Comparison of ENCODE assay signal across 1 cellular context in the genomic region with DNA sequence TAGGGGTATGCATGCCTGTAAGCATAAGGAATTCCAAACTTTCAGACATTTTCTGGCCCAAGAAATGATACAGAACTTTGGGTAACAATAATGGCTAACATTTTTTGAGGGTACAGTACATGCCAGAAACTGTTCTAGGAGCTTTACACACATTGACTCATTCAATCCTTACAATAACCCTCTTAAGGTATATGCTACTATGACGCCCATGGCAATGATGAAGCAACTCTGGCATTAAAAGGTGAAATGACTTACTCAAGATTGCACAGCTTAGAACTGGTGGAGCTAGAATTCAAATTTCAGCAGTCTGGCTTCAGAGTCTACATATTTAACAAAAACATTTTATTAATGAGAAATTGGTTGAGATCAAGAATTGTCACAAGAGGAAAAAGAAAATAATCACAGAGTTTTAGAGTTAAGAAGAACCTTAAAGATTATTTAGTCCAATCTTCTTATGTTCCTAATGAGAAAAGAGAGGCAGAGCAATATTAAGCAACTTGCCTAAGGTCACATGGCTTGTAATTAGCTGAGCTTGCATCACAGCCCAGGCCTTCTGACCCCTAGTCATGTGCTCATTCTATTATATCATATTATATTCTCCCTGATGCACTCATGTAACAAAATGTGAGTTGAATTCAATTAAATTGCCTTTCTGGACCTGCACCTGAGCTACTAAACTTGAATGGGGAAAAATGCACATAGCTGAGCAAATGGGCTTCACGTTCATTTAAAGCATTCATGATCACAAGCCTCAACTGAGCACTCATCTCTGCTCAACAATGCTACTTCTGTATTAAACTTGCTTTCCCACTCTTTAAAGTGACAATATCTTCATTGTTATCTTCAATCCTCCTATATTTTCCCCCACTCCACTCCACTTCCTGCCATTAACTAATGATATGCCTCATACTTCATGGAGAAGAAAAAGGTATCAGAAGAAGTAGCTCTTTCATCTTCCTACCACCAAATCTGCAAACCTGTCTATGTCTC.
A peak's percentile ranks its signal among the peaks of the same experiment; 100 is the strongest.
TF ChIP-seq lines count a peak whose summit lies in the region.

No MANE protein-coding gene starts in this region.

TF ChIP-seq in K562, 482 proteins besides CTCF, POLR2A, EP300 and RAD21 (continued from another document):
- TF ChIP-seq, protein P1, sequence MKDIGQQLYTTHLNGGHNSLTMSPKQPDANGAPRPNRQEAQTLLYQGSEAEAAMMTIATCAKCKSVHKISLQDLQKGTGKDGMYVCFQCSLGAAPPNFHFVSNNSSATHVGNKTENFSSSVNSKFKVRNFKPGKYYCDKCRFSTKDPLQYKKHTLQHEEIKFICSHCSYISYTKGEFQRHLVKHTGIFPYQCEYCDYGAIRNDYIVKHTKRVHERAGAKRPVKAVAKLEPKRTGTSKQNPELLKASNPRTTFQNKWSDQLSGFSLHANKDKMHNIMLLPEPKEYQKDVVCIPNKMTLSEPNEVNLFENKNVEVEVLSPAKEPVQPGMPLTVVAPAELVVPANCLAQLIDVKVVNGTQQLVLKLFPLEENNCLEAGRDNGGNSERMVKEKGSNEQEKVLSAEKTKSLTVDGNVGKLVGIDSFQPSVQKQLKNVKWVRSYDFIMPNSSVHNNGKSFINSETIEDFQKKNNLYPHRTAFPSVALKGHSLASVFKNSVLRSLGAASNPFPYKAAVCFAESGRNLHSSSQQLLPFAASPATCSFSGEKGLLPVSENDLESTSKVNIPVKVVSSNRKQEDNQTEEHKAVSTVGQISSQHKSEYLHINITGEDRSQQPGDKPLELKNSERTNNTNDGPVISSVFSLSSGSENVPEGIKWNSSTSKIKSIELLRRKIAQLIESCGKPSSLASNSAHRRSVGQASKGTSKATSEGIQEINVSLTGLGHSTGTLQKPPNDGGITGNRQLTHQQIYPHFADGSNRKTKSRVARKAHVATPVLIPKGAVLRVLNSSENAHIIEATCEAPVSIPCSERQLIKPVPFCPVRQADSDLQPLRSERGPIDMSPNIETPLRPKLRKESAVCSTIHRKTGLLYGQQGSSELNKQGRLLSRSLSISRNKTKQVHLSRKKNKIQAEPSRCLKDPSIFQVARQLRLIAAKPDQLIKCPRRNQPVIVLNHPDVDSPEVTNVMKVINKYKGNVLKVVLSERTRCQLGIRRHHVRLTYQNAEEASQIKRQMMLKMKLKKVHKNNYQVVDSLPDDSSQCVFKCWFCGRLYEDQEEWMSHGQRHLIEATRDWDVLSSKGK (CRISPR knock-in tag; IDR thresholded peaks at IDR 0.05), result no peak
- TF ChIP-seq TRIM24 (IDR thresholded peaks at IDR 0.05), result peak; percentile 10 to 46; a peak in 2 of 4 replicates
- no peak for TF ChIP-seq ZNF561 (CRISPR knock-in tag; conservative IDR thresholded peaks at IDR 0.05)
- TF ChIP-seq CEBPG (CRISPR knock-in tag; IDR thresholded peaks at IDR 0.05), result peak; percentile 44; the same call in 1 of the 2 replicates
- peak; percentile 92 to 94 for TF ChIP-seq CEBPG (tag; conservative IDR thresholded peaks at IDR 0.05 in 1 of 2, IDR thresholded peaks at IDR 0.05 in 1 of 2)
- no peak for TF ChIP-seq GTF2F1 (IDR thresholded peaks at IDR 0.05; ENCODE audit: low read depth, low read length)
- TF ChIP-seq ZNF143 (CRISPR knock-in tag; IDR thresholded peaks at IDR 0.05), result no peak
- no peak for TF ChIP-seq DMBX1 (CRISPR knock-in tag; IDR thresholded peaks at IDR 0.05; ENCODE audit: borderline replicate concordance)
- no peak for TF ChIP-seq NR2C1 (IDR thresholded peaks at IDR 0.05)
- TF ChIP-seq NR2C1 (tag; IDR thresholded peaks at IDR 0.05), result peak; percentile 61; the same call in 1 of the 2 replicates
- no peak for TF ChIP-seq SIN3B (IDR thresholded peaks at IDR 0.05; ENCODE audit: low read depth)
- no peak for TF ChIP-seq SIRT6 (IDR thresholded peaks at IDR 0.05; ENCODE audit: low read depth, low read length)
- TF ChIP-seq, protein P2, sequence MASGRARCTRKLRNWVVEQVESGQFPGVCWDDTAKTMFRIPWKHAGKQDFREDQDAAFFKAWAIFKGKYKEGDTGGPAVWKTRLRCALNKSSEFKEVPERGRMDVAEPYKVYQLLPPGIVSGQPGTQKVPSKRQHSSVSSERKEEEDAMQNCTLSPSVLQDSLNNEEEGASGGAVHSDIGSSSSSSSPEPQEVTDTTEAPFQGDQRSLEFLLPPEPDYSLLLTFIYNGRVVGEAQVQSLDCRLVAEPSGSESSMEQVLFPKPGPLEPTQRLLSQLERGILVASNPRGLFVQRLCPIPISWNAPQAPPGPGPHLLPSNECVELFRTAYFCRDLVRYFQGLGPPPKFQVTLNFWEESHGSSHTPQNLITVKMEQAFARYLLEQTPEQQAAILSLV (tag; IDR thresholded peaks at IDR 0.05), result no peak
- TF ChIP-seq ZFX (CRISPR knock-in tag; IDR thresholded peaks at IDR 0.05), result no peak
- peak; percentile 55 for TF ChIP-seq MAFG (tag; conservative IDR thresholded peaks at IDR 0.05)
- no peak for TF ChIP-seq JUND (IDR thresholded peaks at IDR 0.05; ENCODE audit: borderline replicate concordance, low read depth, low read length)
- TF ChIP-seq JUND (tag; IDR thresholded peaks at IDR 0.05; ENCODE audit: borderline replicate concordance, low read depth, low read length), result no peak
- TF ChIP-seq ZNF586 (CRISPR knock-in tag; conservative IDR thresholded peaks at IDR 0.05), result no peak
- TF ChIP-seq CEBPB (tag; IDR thresholded peaks at IDR 0.05), result peak; percentile 87
- TF ChIP-seq ZNF316 (IDR thresholded peaks at IDR 0.05), result peak; percentile 48; the same call in 1 of the 2 replicates
- TF ChIP-seq, protein P3, sequence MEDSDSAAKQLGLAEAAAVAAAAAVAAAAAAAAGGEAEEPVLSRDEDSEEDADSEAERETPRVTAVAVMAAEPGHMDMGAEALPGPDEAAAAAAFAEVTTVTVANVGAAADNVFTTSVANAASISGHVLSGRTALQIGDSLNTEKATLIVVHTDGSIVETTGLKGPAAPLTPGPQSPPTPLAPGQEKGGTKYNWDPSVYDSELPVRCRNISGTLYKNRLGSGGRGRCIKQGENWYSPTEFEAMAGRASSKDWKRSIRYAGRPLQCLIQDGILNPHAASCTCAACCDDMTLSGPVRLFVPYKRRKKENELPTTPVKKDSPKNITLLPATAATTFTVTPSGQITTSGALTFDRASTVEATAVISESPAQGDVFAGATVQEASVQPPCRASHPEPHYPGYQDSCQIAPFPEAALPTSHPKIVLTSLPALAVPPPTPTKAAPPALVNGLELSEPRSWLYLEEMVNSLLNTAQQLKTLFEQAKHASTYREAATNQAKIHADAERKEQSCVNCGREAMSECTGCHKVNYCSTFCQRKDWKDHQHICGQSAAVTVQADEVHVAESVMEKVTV (CRISPR knock-in tag; IDR thresholded peaks at IDR 0.05), result no peak
- TF ChIP-seq KLF16 (IDR thresholded peaks at IDR 0.05), result no peak
- 0 out of 2 replicates have a peak, but pooled peaks have one; percentile 9 for TF ChIP-seq MAFK (IDR thresholded peaks at IDR 0.05; ENCODE audit: low read length)
- no peak for TF ChIP-seq PHF20 (IDR thresholded peaks at IDR 0.05; ENCODE audit: partially characterized antibody)
- TF ChIP-seq, protein P4, sequence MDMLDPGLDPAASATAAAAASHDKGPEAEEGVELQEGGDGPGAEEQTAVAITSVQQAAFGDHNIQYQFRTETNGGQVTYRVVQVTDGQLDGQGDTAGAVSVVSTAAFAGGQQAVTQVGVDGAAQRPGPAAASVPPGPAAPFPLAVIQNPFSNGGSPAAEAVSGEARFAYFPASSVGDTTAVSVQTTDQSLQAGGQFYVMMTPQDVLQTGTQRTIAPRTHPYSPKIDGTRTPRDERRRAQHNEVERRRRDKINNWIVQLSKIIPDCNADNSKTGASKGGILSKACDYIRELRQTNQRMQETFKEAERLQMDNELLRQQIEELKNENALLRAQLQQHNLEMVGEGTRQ (CRISPR knock-in tag; IDR thresholded peaks at IDR 0.05), result 0 out of 2 replicates have a peak, but pooled peaks have one; percentile 22
- peak; percentile 28; the same call in 1 of the 2 replicates for TF ChIP-seq C11orf30 (IDR thresholded peaks at IDR 0.05; ENCODE audit: low read depth)
- TF ChIP-seq THRAP3 (IDR thresholded peaks at IDR 0.05; ENCODE audit: borderline replicate concordance), result no peak
- TF ChIP-seq, protein P5, sequence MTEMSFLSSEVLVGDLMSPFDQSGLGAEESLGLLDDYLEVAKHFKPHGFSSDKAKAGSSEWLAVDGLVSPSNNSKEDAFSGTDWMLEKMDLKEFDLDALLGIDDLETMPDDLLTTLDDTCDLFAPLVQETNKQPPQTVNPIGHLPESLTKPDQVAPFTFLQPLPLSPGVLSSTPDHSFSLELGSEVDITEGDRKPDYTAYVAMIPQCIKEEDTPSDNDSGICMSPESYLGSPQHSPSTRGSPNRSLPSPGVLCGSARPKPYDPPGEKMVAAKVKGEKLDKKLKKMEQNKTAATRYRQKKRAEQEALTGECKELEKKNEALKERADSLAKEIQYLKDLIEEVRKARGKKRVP (CRISPR knock-in tag; IDR thresholded peaks at IDR 0.05), result no peak
- 0 out of 2 replicates have a peak, but pooled peaks have one; percentile 13 for TF ChIP-seq PTRF (tag; IDR thresholded peaks at IDR 0.05)
- TF ChIP-seq BACH1 (tag; IDR thresholded peaks at IDR 0.05), result 0 out of 2 replicates have a peak, but pooled peaks have one; percentile 15
- no peak for TF ChIP-seq PPARD (CRISPR knock-in tag; IDR thresholded peaks at IDR 0.05)
- TF ChIP-seq KLF13 (tag; IDR thresholded peaks at IDR 0.05; ENCODE audit: borderline replicate concordance, low read depth), result no peak
- no peak for TF ChIP-seq NR2C2 (CRISPR knock-in tag; IDR thresholded peaks at IDR 0.05)
- peak; percentile 64; the same call in 1 of the 2 replicates for TF ChIP-seq NR2C2 (tag; IDR thresholded peaks at IDR 0.05)
- no peak for TF ChIP-seq DIDO1 (tag; IDR thresholded peaks at IDR 0.05; ENCODE audit: low read depth)
- no peak for TF ChIP-seq PML (IDR thresholded peaks at IDR 0.05; ENCODE audit: low read length)
- TF ChIP-seq, protein P6, sequence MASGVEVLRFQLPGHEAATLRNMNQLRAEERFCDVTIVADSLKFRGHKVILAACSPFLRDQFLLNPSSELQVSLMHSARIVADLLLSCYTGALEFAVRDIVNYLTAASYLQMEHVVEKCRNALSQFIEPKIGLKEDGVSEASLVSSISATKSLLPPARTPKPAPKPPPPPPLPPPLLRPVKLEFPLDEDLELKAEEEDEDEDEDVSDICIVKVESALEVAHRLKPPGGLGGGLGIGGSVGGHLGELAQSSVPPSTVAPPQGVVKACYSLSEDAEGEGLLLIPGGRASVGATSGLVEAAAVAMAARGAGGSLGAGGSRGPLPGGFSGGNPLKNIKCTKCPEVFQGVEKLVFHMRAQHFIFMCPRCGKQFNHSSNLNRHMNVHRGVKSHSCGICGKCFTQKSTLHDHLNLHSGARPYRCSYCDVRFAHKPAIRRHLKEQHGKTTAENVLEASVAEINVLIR (CRISPR knock-in tag; IDR thresholded peaks at IDR 0.05), result no peak
- TF ChIP-seq FIP1L1 (IDR thresholded peaks at IDR 0.05; ENCODE audit: low read depth, low read length, poor library complexity, severe bottlenecking), result no peak
